Comparison of ENCODE assay signal across 8 cellular contexts in genomic region chr1:85062425-85063026, GRCh38. TPM values are rescaled to one million over a fixed set of nuclear protein-coding genes. Genes with fewer than 3 reads are reported as not detected.
A peak's percentile ranks its signal among the peaks of the same experiment; 100 is the strongest.
DNase-seq lines count a peak whose midpoint lies in the region; ATAC-seq and TF ChIP-seq lines count a peak whose summit lies in the region.

No MANE protein-coding gene starts in this region.

- H3K9me3 ChIP-seq in A673 (ENCODE audit: low read depth, low read length, poor library complexity, severe bottlenecking), result no peaks in the 10 kb centered on the region
- no peaks in the 10 kb centered on the region for H3K9me3 ChIP-seq in lower lobe of right lung

- H3K27ac ChIP-seq in A673 (ENCODE audit: low read depth, low read length, poor library complexity, severe bottlenecking) (peak overlapping the region; percentile 87), lower lobe of right lung (peak overlapping the region; percentile 54)

- intact Hi-C loops in A673 (cut with micrococcal nuclease; ENCODE audit: unreplicated experiment), result loop anchor here (5.0 kb wide), 3 partner anchors 65 to 195 kb away; partner anchors contain the start of genes C1orf52, MCOLN2 and SYDE2
- intact Hi-C loops in lower lobe of right lung (cut with DNase I), result no loop called here

- TSS peak; percentile 76 for BruUV-seq in A673 (replicated peaks; lab: Mats Ljungman, UMichigan)

- peaks cover 42% of the 10 kb centered on the region for H3K4me1 ChIP-seq in A673 (ENCODE audit: insufficient read depth, low read length, poor library complexity, severe bottlenecking)
- H3K4me1 ChIP-seq in lower lobe of right lung, result no peaks in the 10 kb centered on the region

- DNase-seq in A673 (ENCODE audit: low spot score) (no peak), astrocyte of the spinal cord (ENCODE audit: low read depth, low spot score) (no peak), lower lobe of right lung (no peak), cerebellar cortex (ENCODE audit: low spot score) (no peak), NCI-H510A (lab: John Stamatoyannopoulos, UW) (no peak)
- no peak for DNase-seq in effector CD8-positive, alpha-beta T cell (lab: John Stamatoyannopoulos, UW)

- no peaks in the 10 kb centered on the region for H3K27me3 ChIP-seq in A673 (replicated peaks; ENCODE audit: insufficient read depth, low read depth, low read length, poor library complexity)
- no peaks in the 10 kb centered on the region for H3K27me3 ChIP-seq in lower lobe of right lung (ENCODE audit: low read depth)

- no peaks in the 10 kb centered on the region for H3K36me3 ChIP-seq in A673 (ENCODE audit: insufficient read depth, low read length, poor library complexity, severe bottlenecking)
- no peaks in the 10 kb centered on the region for H3K36me3 ChIP-seq in lower lobe of right lung

- no peak for TF ChIP-seq CTCF in A673 (conservative IDR thresholded peaks at IDR 0.05; ENCODE audit: low read depth, low read length)
- no peak for TF ChIP-seq CTCF in astrocyte of the spinal cord (IDR thresholded peaks at IDR 0.05; ENCODE audit: low read depth, low read length)
- TF ChIP-seq CTCF in lower lobe of right lung (IDR thresholded peaks at IDR 0.05), result no peak

- CTCF ChIA-PET in A673 (lab: Charles Lee), result interaction anchor here (0.7 to 1.6 kb wide), 2 partner anchors 118 to 503 kb away, joined by 5 to 6 read pairs; no protein-coding TSS in a partner anchor

- peak overlapping the region; percentile 49 for H3K4me3 ChIP-seq in A673 (ENCODE audit: low read depth, low read length, poor library complexity, severe bottlenecking)
- H3K4me3 ChIP-seq in astrocyte of the spinal cord (ENCODE audit: low read depth, low read length), result peak overlapping the region; percentile 53
- peak overlapping the region; percentile 55 for H3K4me3 ChIP-seq in lower lobe of right lung

- POLR2A ChIA-PET in A673 (lab: Charles Lee; ENCODE audit: low non-redundant PET), result no interaction called here

- in situ Hi-C loops in astrocyte of the spinal cord (cut with HindIII; ENCODE audit: low sequenced_read_pairs), result no loop called here

- ATAC-seq in HG02759 (IDR thresholded peaks at IDR 0.05; ENCODE audit: unreplicated experiment) (peak; percentile 7), lower lobe of right lung (peak; percentile 4 to 37), GM21825 (IDR thresholded peaks at IDR 0.05; ENCODE audit: unreplicated experiment) (no peak)

RNA-seq across cellular contexts. Expression of gene MCOLN3, which starts 14.2 kb away (rescaled TPM):
- 0.82 and 1.6 TPM in 2 replicates for total RNA-seq in A673 (2021)
- 7.6 TPM for total RNA-seq in lower lobe of right lung
